Comparison of ENCODE assay signal across 17 cellular contexts in genomic region chr14:48792376-48793024, GRCh38.
DNase-seq lines count a peak whose midpoint lies in the region; ATAC-seq and TF ChIP-seq lines count a peak whose summit lies in the region.
"Had no signal": no experiment of that assay in that cellular context is flagged by ENCODE, and none has a peak within 500 bp of the region (broad histone marks: within the 10 kb centered on the region; RNA-seq: fewer than 3 reads in every experiment).

No MANE protein-coding gene starts in this region.

- no peak overlapping the region for H3K4me2 ChIP-seq in OCI-LY3 (ENCODE audit: low read length)
- H3K4me2 ChIP-seq in smooth muscle cell, result no peak overlapping the region

- H3K4me3 ChIP-seq in OCI-LY3 (ENCODE audit: low read length) (no peak overlapping the region), smooth muscle cell (no peak overlapping the region)
- H3K4me3 ChIP-seq: lung, SK-N-MC, skin epidermis, thoracic aorta had no signal

- H3K9me3 ChIP-seq in OCI-LY3 (ENCODE audit: insufficient read depth, low read length) (no peaks in the 10 kb centered on the region), smooth muscle cell (replicated peaks; ENCODE audit: low read depth) (no peaks in the 10 kb centered on the region)
- H3K9me3 ChIP-seq: BE2C, thoracic aorta had no signal

- no peaks in the 10 kb centered on the region for H4K20me1 ChIP-seq in OCI-LY3 (ENCODE audit: insufficient read depth, low read length)
- H4K20me1 ChIP-seq in smooth muscle cell (ENCODE audit: low read depth), result no peaks in the 10 kb centered on the region

- peak overlapping the region; percentile 65 for H2AFZ ChIP-seq in OCI-LY3 (ENCODE audit: low read depth, low read length)
- peak overlapping the region; percentile 72 for H2AFZ ChIP-seq in smooth muscle cell (ENCODE audit: low read depth)

- no peaks in the 10 kb centered on the region for H3K27me3 Mint-ChIP-seq in HFFc6 (ENCODE audit: insufficient read depth)
- no peaks in the 10 kb centered on the region for H3K27me3 Mint-ChIP-seq in stimulated activated naive B cell treated with anti-CD40 and anti-IgM and Interleukin-4, amounts not matched to agents 10 μg/mL and 1 μg/mL and 100 μg/mL, for 72 hours
- H3K27me3 Mint-ChIP-seq: naive thymus-derived CD4-positive, alpha-beta T cell had no signal

- no peak for TF ChIP-seq CTCF in OCI-LY3 (IDR thresholded peaks at IDR 0.05; ENCODE audit: low read depth, low read length)
- TF ChIP-seq CTCF in smooth muscle cell (IDR thresholded peaks at IDR 0.05; ENCODE audit: borderline replicate concordance, insufficient read depth, poor library complexity, severe bottlenecking), result no peak
- no peak for TF ChIP-seq CTCF in HFFc6 (IDR thresholded peaks at IDR 0.05)

- DNase-seq in HK-2 (ENCODE audit: unreplicated experiment) (peak; percentile 10), iPS-NIHi11 (ENCODE audit: low spot score) (peak; percentile 9), smooth muscle cell (lab: John Stamatoyannopoulos, UW; ENCODE audit: unreplicated experiment) (no peak), HFFc6 (no peak), G401 (ENCODE audit: low spot score) (no peak)
- no peak for DNase-seq in stimulated activated naive B cell treated with anti-CD40 and anti-IgM and Interleukin-4, amounts not matched to agents 10 μg/mL and 1 μg/mL and 100 μg/mL, for 72 hours
- DNase-seq: activated naive CD4-positive, alpha-beta T cell treated with Interleukin-2 at 50 U/mL for 16 hours; BE2C; foreskin keratinocyte; naive thymus-derived CD4-positive, alpha-beta T cell; NCI-H146; T-helper 9 cell had no signal

- no peaks in the 10 kb centered on the region for H3K27me3 ChIP-seq in OCI-LY3 (ENCODE audit: low read depth, low read length)
- no peaks in the 10 kb centered on the region for H3K27me3 ChIP-seq in smooth muscle cell (ENCODE audit: low read depth)
- H3K27me3 ChIP-seq: BE2C, foreskin keratinocyte had no signal

- H3K9me3 Mint-ChIP-seq in HFFc6, result peaks cover 37% of the 10 kb centered on the region
- peaks cover 0 to 4% of the 10 kb centered on the region in 2 donors for H3K9me3 Mint-ChIP-seq in stimulated activated naive B cell treated with anti-CD40 and anti-IgM and Interleukin-4, amounts not matched to agents 10 μg/mL and 1 μg/mL and 100 μg/mL, for 72 hours

- H3K79me2 ChIP-seq in OCI-LY3 (ENCODE audit: low read length), result no peaks in the 10 kb centered on the region
- no peaks in the 10 kb centered on the region for H3K79me2 ChIP-seq in smooth muscle cell (ENCODE audit: low read depth)

- no peak overlapping the region for H3K4me3 Mint-ChIP-seq in HFFc6
- H3K4me3 Mint-ChIP-seq in stimulated activated naive B cell treated with anti-CD40 and anti-IgM and Interleukin-4, amounts not matched to agents 10 μg/mL and 1 μg/mL and 100 μg/mL, for 72 hours, result no peak overlapping the region
- H3K4me3 Mint-ChIP-seq: naive thymus-derived CD4-positive, alpha-beta T cell had no signal

- no peaks in the 10 kb centered on the region for H3K36me3 Mint-ChIP-seq in HFFc6 (ENCODE audit: low read depth)
- no peaks in the 10 kb centered on the region for H3K36me3 Mint-ChIP-seq in stimulated activated naive B cell treated with anti-CD40 and anti-IgM and Interleukin-4, amounts not matched to agents 10 μg/mL and 1 μg/mL and 100 μg/mL, for 72 hours

- WGBS in smooth muscle cell (ENCODE audit: low lambda C conversion rate), result 83% methylated on average over 5 of the region's 5 CpGs

- no peaks in the 10 kb centered on the region for H3K36me3 ChIP-seq in OCI-LY3 (replicated peaks; ENCODE audit: low read depth, low read length)
- H3K36me3 ChIP-seq in smooth muscle cell (ENCODE audit: low read depth), result no peaks in the 10 kb centered on the region
- H3K36me3 ChIP-seq: BE2C, thoracic aorta had no signal

- ATAC-seq in stimulated activated naive B cell treated with anti-CD40 and anti-IgM and Interleukin-4, amounts not matched to agents 10 μg/mL and 1 μg/mL and 100 μg/mL, for 72 hours (replicated peaks), result no peak
- ATAC-seq: foreskin keratinocyte; naive thymus-derived CD4-positive, alpha-beta T cell had no signal

- in situ Hi-C loops in G401 (cut with HindIII; ENCODE audit: low sequenced_read_pairs), result no loop called here

- H3K4me1 Mint-ChIP-seq in HFFc6 (ENCODE audit: low read depth), result no peaks in the 10 kb centered on the region
- H3K4me1 Mint-ChIP-seq in stimulated activated naive B cell treated with anti-CD40 and anti-IgM and Interleukin-4, amounts not matched to agents 10 μg/mL and 1 μg/mL and 100 μg/mL, for 72 hours, result peaks cover 0 to 2% of the 10 kb centered on the region in 2 donors
- H3K4me1 Mint-ChIP-seq: naive thymus-derived CD4-positive, alpha-beta T cell had no signal

- no peak overlapping the region for H3K27ac Mint-ChIP-seq in HFFc6
- H3K27ac Mint-ChIP-seq in stimulated activated naive B cell treated with anti-CD40 and anti-IgM and Interleukin-4, amounts not matched to agents 10 μg/mL and 1 μg/mL and 100 μg/mL, for 72 hours, result no peak overlapping the region
- H3K27ac Mint-ChIP-seq: naive thymus-derived CD4-positive, alpha-beta T cell had no signal

- no peaks in the 10 kb centered on the region for H3F3A ChIP-seq in smooth muscle cell (ENCODE audit: low read depth)

- H3K9ac ChIP-seq in OCI-LY3 (ENCODE audit: low read length) (no peak overlapping the region), smooth muscle cell (ENCODE audit: low read depth) (no peak overlapping the region)

- H3K4me1 ChIP-seq in OCI-LY3 (ENCODE audit: low read length) (no peaks in the 10 kb centered on the region; the same call in 1 of the 2 replicates), smooth muscle cell (ENCODE audit: low read depth) (no peaks in the 10 kb centered on the region)
- H3K4me1 ChIP-seq: BE2C, foreskin keratinocyte had no signal

- H3K27ac ChIP-seq in OCI-LY3 (ENCODE audit: low read length) (no peak overlapping the region), smooth muscle cell (ENCODE audit: low read depth) (no peak overlapping the region)
- H3K27ac ChIP-seq: foreskin keratinocyte, SK-N-MC, skin epidermis, thoracic aorta had no signal

Comparison
In these comparisons a context has a peak if more than half of its experiments do, and no peak if none do; other contexts are left out.
1. DNase-seq: peak in HK-2 (single experiment) and iPS-NIHi11 (single experiment); none in smooth muscle cell (single experiment), HFFc6 (single experiment), G401 (single experiment) and stimulated activated naive B cell treated with anti-CD40 and anti-IgM and Interleukin-4, amounts not matched to agents 10 μg/mL and 1 μg/mL and 100 μg/mL, for 72 hours (single experiment).